ENCODE assay signal across 19 cellular contexts in genomic region chr3:58938057-58938456, GRCh38.
"Had no signal": no experiment of that assay in that cellular context is flagged by ENCODE, and none has a peak within 500 bp of the region (broad histone marks: within the 10 kb centered on the region; RNA-seq: fewer than 3 reads in every experiment).

No MANE protein-coding gene starts in this region.

- H3K27me3 ChIP-seq: dorsolateral prefrontal cortex, esophagus muscularis mucosa, gastrocnemius medialis, left lung had no signal

- H3K36me3 ChIP-seq: esophagus muscularis mucosa, gastrocnemius medialis, heart right ventricle, left lung, lower lobe of right lung had no signal

- H3K27ac ChIP-seq: coronary artery, dorsolateral prefrontal cortex, esophagus muscularis mucosa, gastrocnemius medialis, heart right ventricle, left lung, lower lobe of right lung had no signal

- DNase-seq: dermis blood vessel endothelial cell; dorsolateral prefrontal cortex; effector CD4-positive, alpha-beta T cell; effector memory CD4-positive, alpha-beta T cell; foreskin melanocyte; gastrocnemius medialis; glutamatergic neuron; head of caudate nucleus; heart right ventricle; hippocampal formation; left cardiac atrium; left lung; left ventricle myocardium superior; lower lobe of right lung; mesenchymal stem cell; midbrain; naive thymus-derived CD4-positive, alpha-beta T cell had no signal

- ATAC-seq: gastrocnemius medialis; heart right ventricle; left cardiac atrium; left lung; left ventricle myocardium superior; lower lobe of right lung; naive thymus-derived CD4-positive, alpha-beta T cell had no signal

- H3K4me3 ChIP-seq: coronary artery, dorsolateral prefrontal cortex, esophagus muscularis mucosa, gastrocnemius medialis, heart right ventricle, left lung, lower lobe of right lung had no signal

- H3K4me1 ChIP-seq: esophagus muscularis mucosa, gastrocnemius medialis, heart right ventricle, left lung, lower lobe of right lung had no signal

- H3K9me3 ChIP-seq: gastrocnemius medialis, lower lobe of right lung had no signal
